In the genomic region with DNA sequence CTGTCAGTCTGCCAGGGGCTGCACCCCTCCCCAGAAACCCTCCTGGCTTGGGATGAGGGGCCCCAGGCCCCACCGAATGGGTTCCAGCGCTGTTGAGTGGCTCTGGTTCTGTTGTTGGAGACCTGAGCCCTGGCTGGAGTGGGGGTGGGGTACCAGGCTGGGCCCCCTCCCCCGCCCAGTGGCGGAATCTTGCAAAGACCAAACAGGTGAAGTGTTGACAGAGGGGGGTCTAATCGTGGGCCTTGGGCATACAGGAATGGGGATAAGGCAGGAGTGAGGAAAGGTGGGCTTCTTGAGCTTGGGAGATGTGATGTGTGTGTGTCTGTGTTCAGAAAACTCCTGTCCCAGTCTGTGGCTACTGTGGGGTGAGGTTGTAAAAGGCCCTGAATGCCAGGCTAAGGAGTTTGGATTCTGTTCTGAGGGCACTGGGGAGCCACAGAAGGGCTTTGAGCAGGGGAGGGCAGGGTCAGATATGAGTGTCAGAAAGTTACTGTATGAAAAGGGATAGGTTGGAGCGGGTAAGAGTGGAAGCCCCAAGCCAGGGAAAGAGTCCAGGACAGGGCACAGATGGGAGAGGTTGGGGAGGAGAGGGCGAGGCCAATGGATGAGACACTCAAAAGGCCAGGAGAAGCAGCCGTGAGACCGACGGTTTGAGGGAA, we compare ENCODE assay signal across 20 cellular contexts. TPM values are rescaled to one million over a fixed set of nuclear protein-coding genes. Genes with fewer than 3 reads are reported as not detected.
DNase-seq lines count a peak whose midpoint lies in the region; ATAC-seq and TF ChIP-seq lines count a peak whose summit lies in the region.
"Had no signal": no experiment of that assay in that cellular context is flagged by ENCODE, and none has a peak within 500 bp of the region (broad histone marks: within the 10 kb centered on the region; RNA-seq: fewer than 3 reads in every experiment).

TSS of gene HIPK4 (minus strand) at position 98 of the 659 bp plus-strand sequence. CDS start 279 bp downstream, outside the sequence.

- no peaks in the 10 kb centered on the region for H3K9me3 Mint-ChIP-seq in GM23338
- H3K9me3 Mint-ChIP-seq in activated T-helper 17 cell treated with anti-CD3 and anti-CD28 coated beads, Interleukin-2, amount 50 U/mL, for 72 hours, result no peaks in the 10 kb centered on the region
- H3K9me3 Mint-ChIP-seq in stimulated activated naive B cell treated with anti-CD40 and anti-IgM and Interleukin-4, amounts not matched to agents 10 μg/mL and 1 μg/mL and 100 μg/mL, for 72 hours, result no peaks in the 10 kb centered on the region
- H3K9me3 Mint-ChIP-seq in activated naive CD8-positive, alpha-beta T cell treated with anti-CD3 and anti-CD28 coated beads for 36 hours, result no peaks in the 10 kb centered on the region
- H3K9me3 Mint-ChIP-seq: CD4-positive, CD25-positive, alpha-beta regulatory T cell; CD8-positive, alpha-beta memory T cell; HFFc6 had no signal

- H3K27me3 Mint-ChIP-seq in GM23338 (ENCODE audit: insufficient read depth, low read depth, poor library complexity), result peaks cover 8% of the 10 kb centered on the region
- H3K27me3 Mint-ChIP-seq in activated T-helper 17 cell treated with anti-CD3 and anti-CD28 coated beads, Interleukin-2, amount 50 U/mL, for 72 hours, result no peaks in the 10 kb centered on the region
- H3K27me3 Mint-ChIP-seq in stimulated activated naive B cell treated with anti-CD40 and anti-IgM and Interleukin-4, amounts not matched to agents 10 μg/mL and 1 μg/mL and 100 μg/mL, for 72 hours, result peaks cover 12 to 17% of the 10 kb centered on the region in 2 donors
- H3K27me3 Mint-ChIP-seq in activated naive CD8-positive, alpha-beta T cell treated with anti-CD3 and anti-CD28 coated beads for 36 hours, result no peaks in the 10 kb centered on the region
- H3K27me3 Mint-ChIP-seq: CD4-positive, CD25-positive, alpha-beta regulatory T cell had no signal

- no peak within 1 kb of the TSS for H4K8ac ChIP-seq in mesenchymal stem cell (ENCODE audit: low read length)

- no peak within 1 kb of the TSS for H3K4me3 ChIP-seq in GM23338
- H3K4me3 ChIP-seq in mesenchymal stem cell (ENCODE audit: insufficient read depth in 1 of 2, low read depth in 1 of 2, low read length in 2 of 2), result no peak within 1 kb of the TSS
- no peak within 1 kb of the TSS for H3K4me3 ChIP-seq in aorta (ENCODE audit: low read length in 2 of 2)
- no peak within 1 kb of the TSS for H3K4me3 ChIP-seq in left ventricle myocardium inferior

- no peaks in the 10 kb centered on the region for H4K20me1 ChIP-seq in GM23338 (replicated peaks; ENCODE audit: insufficient read depth)

- no peak within 1 kb of the TSS for H2BK120ac ChIP-seq in mesenchymal stem cell (ENCODE audit: low read depth, low read length)

- H3K4me1 ChIP-seq in GM23338 (ENCODE audit: insufficient read depth) (no peaks in the 10 kb centered on the region; the same call in 1 of the 2 replicates), mesenchymal stem cell (ENCODE audit: control insufficient read depth, insufficient read depth, low read depth, low read length) (peaks cover 7% of the 10 kb centered on the region), aorta (ENCODE audit: control insufficient read depth in 1 of 2, insufficient read depth in 2 of 2, low read length in 2 of 2) (no peaks in the 10 kb centered on the region), left ventricle myocardium inferior (peaks cover 3% of the 10 kb centered on the region)
- H3K4me1 ChIP-seq: BE2C had no signal

- TF ChIP-seq CTCF in GM23338 (conservative IDR thresholded peaks at IDR 0.05; ENCODE audit: low read depth in 2 of 2), result no peak
- TF ChIP-seq CTCF in left ventricle myocardium inferior (IDR thresholded peaks at IDR 0.05; ENCODE audit: borderline replicate concordance), result no peak

- H3F3A ChIP-seq in GM23338 (replicated peaks; ENCODE audit: low read depth), result no peaks in the 10 kb centered on the region

- H3K9ac ChIP-seq in mesenchymal stem cell (ENCODE audit: low read length), result no peak within 1 kb of the TSS

- H3K27me3 ChIP-seq in GM23338 (ENCODE audit: insufficient read depth), result no peaks in the 10 kb centered on the region
- no peaks in the 10 kb centered on the region for H3K27me3 ChIP-seq in mesenchymal stem cell (ENCODE audit: control insufficient read depth in 1 of 2, insufficient read depth in 1 of 2, low read length in 2 of 2)
- H3K27me3 ChIP-seq in aorta (ENCODE audit: control insufficient read depth in 1 of 2, insufficient read depth in 2 of 2, low read length in 1 of 2), result no peaks in the 10 kb centered on the region
- H3K27me3 ChIP-seq in left ventricle myocardium inferior (ENCODE audit: low read depth), result no peaks in the 10 kb centered on the region

- H3K9me2 ChIP-seq in GM23338 (ENCODE audit: insufficient read depth), result no peaks in the 10 kb centered on the region

- no peak within 1 kb of the TSS for H3K27ac ChIP-seq in GM23338 (ENCODE audit: low read depth)
- no peak within 1 kb of the TSS for H3K27ac ChIP-seq in mesenchymal stem cell (ENCODE audit: low read length, poor library complexity, severe bottlenecking)
- H3K27ac ChIP-seq in aorta (ENCODE audit: low read depth in 1 of 2, low read length in 2 of 2), result no peak within 1 kb of the TSS
- no peak within 1 kb of the TSS for H3K27ac ChIP-seq in left ventricle myocardium inferior (replicated peaks)
- H3K27ac ChIP-seq: HL-60 had no signal

- H3K36me3 ChIP-seq in GM23338 (ENCODE audit: insufficient read depth), result no peaks in the 10 kb centered on the region
- H3K36me3 ChIP-seq in mesenchymal stem cell (ENCODE audit: control insufficient read depth in 1 of 2, insufficient read depth in 2 of 2, low read depth in 1 of 2, low read length in 2 of 2), result peaks cover 0 to 2% of the 10 kb centered on the region in 2 experiments
- no peaks in the 10 kb centered on the region for H3K36me3 ChIP-seq in aorta (ENCODE audit: control insufficient read depth in 1 of 2, insufficient read depth in 2 of 2, low read length in 1 of 2)
- H3K36me3 ChIP-seq in left ventricle myocardium inferior, result no peaks in the 10 kb centered on the region
- H3K36me3 ChIP-seq: BE2C had no signal

- H2BK5ac ChIP-seq in mesenchymal stem cell (ENCODE audit: low read depth, low read length, poor library complexity, severe bottlenecking), result no peak within 1 kb of the TSS

- no peak within 1 kb of the TSS for H3K4me3 Mint-ChIP-seq in GM23338
- H3K4me3 Mint-ChIP-seq in activated T-helper 17 cell treated with anti-CD3 and anti-CD28 coated beads, Interleukin-2, amount 50 U/mL, for 72 hours, result no peak within 1 kb of the TSS
- H3K4me3 Mint-ChIP-seq in stimulated activated naive B cell treated with anti-CD40 and anti-IgM and Interleukin-4, amounts not matched to agents 10 μg/mL and 1 μg/mL and 100 μg/mL, for 72 hours, result no peak within 1 kb of the TSS
- H3K4me3 Mint-ChIP-seq in activated naive CD8-positive, alpha-beta T cell treated with anti-CD3 and anti-CD28 coated beads for 36 hours, result no peak within 1 kb of the TSS
- H3K4me3 Mint-ChIP-seq: CD8-positive, alpha-beta memory T cell; HFFc6 had no signal

- intact Hi-C loops in aorta (cut with DNase I) (no loop called here), left ventricle myocardium inferior (cut with micrococcal nuclease) (no loop called here)

- no peak within 1 kb of the TSS for H2BK12ac ChIP-seq in mesenchymal stem cell (ENCODE audit: low read length in 2 of 2)

- H3K4ac ChIP-seq in mesenchymal stem cell (ENCODE audit: low read depth in 1 of 2, low read length in 2 of 2), result no peak within 1 kb of the TSS

- no peaks in the 10 kb centered on the region for H3K36me3 Mint-ChIP-seq in GM23338 (ENCODE audit: low read depth)
- no peaks in the 10 kb centered on the region for H3K36me3 Mint-ChIP-seq in activated T-helper 17 cell treated with anti-CD3 and anti-CD28 coated beads, Interleukin-2, amount 50 U/mL, for 72 hours (ENCODE audit: low read depth)
- H3K36me3 Mint-ChIP-seq in stimulated activated naive B cell treated with anti-CD40 and anti-IgM and Interleukin-4, amounts not matched to agents 10 μg/mL and 1 μg/mL and 100 μg/mL, for 72 hours, result peaks cover 0 to 1% of the 10 kb centered on the region in 2 donors
- no peaks in the 10 kb centered on the region for H3K36me3 Mint-ChIP-seq in activated naive CD8-positive, alpha-beta T cell treated with anti-CD3 and anti-CD28 coated beads for 36 hours
- H3K36me3 Mint-ChIP-seq: CD4-positive, CD25-positive, alpha-beta regulatory T cell; CD8-positive, alpha-beta memory T cell had no signal

- peak within 1 kb of the TSS; percentile 35 for H4K91ac ChIP-seq in mesenchymal stem cell (ENCODE audit: low read length)

- peak; percentile 41 for DNase-seq in GM23338 (ENCODE audit: low spot score)
- no peak for DNase-seq in mesenchymal stem cell
- DNase-seq in stimulated activated naive B cell treated with anti-CD40 and anti-IgM and Interleukin-4, amounts not matched to agents 10 μg/mL and 1 μg/mL and 100 μg/mL, for 72 hours, result no peak
- no peak for DNase-seq in stimulated activated CD4-positive, alpha-beta T cell treated with anti-CD3 and anti-CD28 coated beads, Interleukin-15, amount 100 ng/mL, for 24 hours
- DNase-seq in aorta, result no peak
- DNase-seq in activated naive CD8-positive, alpha-beta T cell treated with anti-CD3 and anti-CD28 coated beads for 36 hours, result no peak
- DNase-seq in left ventricle myocardium inferior, result no peak
- DNase-seq: ACHN; BE2C; C1 segment of cervical spinal cord; CD4-positive, CD25-positive, alpha-beta regulatory T cell; CD8-positive, alpha-beta memory T cell; COR-L47; HCEC 1CT; HFFc6 had no signal

- H3K14ac ChIP-seq in mesenchymal stem cell (ENCODE audit: low read length in 2 of 2), result no peak within 1 kb of the TSS

- no peaks in the 10 kb centered on the region for H3K79me2 ChIP-seq in GM23338 (replicated peaks; ENCODE audit: insufficient read depth)

- H3K18ac ChIP-seq in mesenchymal stem cell (ENCODE audit: low read depth in 1 of 2, low read length in 2 of 2), result no peak within 1 kb of the TSS

- peaks cover 12% of the 10 kb centered on the region for H3K4me1 Mint-ChIP-seq in GM23338
- peaks cover 4% of the 10 kb centered on the region for H3K4me1 Mint-ChIP-seq in activated T-helper 17 cell treated with anti-CD3 and anti-CD28 coated beads, Interleukin-2, amount 50 U/mL, for 72 hours
- no peaks in the 10 kb centered on the region for H3K4me1 Mint-ChIP-seq in stimulated activated naive B cell treated with anti-CD40 and anti-IgM and Interleukin-4, amounts not matched to agents 10 μg/mL and 1 μg/mL and 100 μg/mL, for 72 hours
- no peaks in the 10 kb centered on the region for H3K4me1 Mint-ChIP-seq in activated naive CD8-positive, alpha-beta T cell treated with anti-CD3 and anti-CD28 coated beads for 36 hours
- H3K4me1 Mint-ChIP-seq: CD4-positive, CD25-positive, alpha-beta regulatory T cell; CD8-positive, alpha-beta memory T cell had no signal

- ATAC-seq in GM23338, result no peak
- ATAC-seq in activated T-helper 17 cell treated with anti-CD3 and anti-CD28 coated beads, Interleukin-2, amount 50 U/mL, for 72 hours (replicated peaks), result no peak
- ATAC-seq in stimulated activated naive B cell treated with anti-CD40 and anti-IgM and Interleukin-4, amounts not matched to agents 10 μg/mL and 1 μg/mL and 100 μg/mL, for 72 hours (replicated peaks), result no peak
- no peak for ATAC-seq in aorta (ENCODE audit: low FRiP score)

- no peaks in the 10 kb centered on the region for H3K9me3 ChIP-seq in mesenchymal stem cell (ENCODE audit: control insufficient read depth, low read length)
- H3K9me3 ChIP-seq in aorta (ENCODE audit: control insufficient read depth, low read length), result no peaks in the 10 kb centered on the region
- H3K9me3 ChIP-seq in left ventricle myocardium inferior (replicated peaks), result no peaks in the 10 kb centered on the region
- H3K9me3 ChIP-seq: BE2C had no signal

- H2AFZ ChIP-seq in GM23338 (no peak within 1 kb of the TSS), mesenchymal stem cell (ENCODE audit: low read depth, low read length) (no peak within 1 kb of the TSS)

- H3K79me1 ChIP-seq in mesenchymal stem cell (replicated peaks; ENCODE audit: low read length, poor library complexity, severe bottlenecking), result no peaks in the 10 kb centered on the region

- H2AK5ac ChIP-seq in mesenchymal stem cell (ENCODE audit: low read length, severe bottlenecking), result no peak within 1 kb of the TSS

- H3K4me2 ChIP-seq in GM23338 (no peak within 1 kb of the TSS), mesenchymal stem cell (ENCODE audit: low read length, poor library complexity, severe bottlenecking) (no peak within 1 kb of the TSS)

- 89% methylated on average over 10 of the region's 10 CpGs for WGBS in mesenchymal stem cell
- 79 to 85% methylated on average over 10 of the region's 10 CpGs for WGBS in aorta, 2 donors

- no peak within 1 kb of the TSS for H2BK15ac ChIP-seq in mesenchymal stem cell (ENCODE audit: low read depth, poor library complexity, severe bottlenecking)

- no peak within 1 kb of the TSS for H3K23ac ChIP-seq in mesenchymal stem cell (ENCODE audit: low read length in 2 of 2)

- H3K27ac Mint-ChIP-seq in GM23338, result no peak within 1 kb of the TSS
- peak within 1 kb of the TSS; percentile 56 for H3K27ac Mint-ChIP-seq in activated T-helper 17 cell treated with anti-CD3 and anti-CD28 coated beads, Interleukin-2, amount 50 U/mL, for 72 hours
- H3K27ac Mint-ChIP-seq in stimulated activated naive B cell treated with anti-CD40 and anti-IgM and Interleukin-4, amounts not matched to agents 10 μg/mL and 1 μg/mL and 100 μg/mL, for 72 hours, result peak within 1 kb of the TSS; percentile 70
- H3K27ac Mint-ChIP-seq in activated naive CD8-positive, alpha-beta T cell treated with anti-CD3 and anti-CD28 coated beads for 36 hours, result no peak within 1 kb of the TSS
- H3K27ac Mint-ChIP-seq: CD4-positive, CD25-positive, alpha-beta regulatory T cell; HFFc6 had no signal

RNA-seq across cellular contexts. Expression of gene HIPK4, which starts in this region (rescaled TPM):
- 0.52 TPM in 1 of 2 replicates, not detected in the other for total RNA-seq in GM23338 (2014; rRNA removed; shearing (Covaris generic))
- polyA plus RNA-seq in GM23338 (2016; fragmentation: Nextera tagmentation; extraction: Ambion mirVana) (0.21 and 0.37 TPM in 2 replicates), aorta (under 1 TPM in 1 of 2 donors, not detected in 1; 0.51 TPM)
- total RNA-seq in activated T-helper 17 cell treated with anti-CD3 and anti-CD28 coated beads, Interleukin-2, amount 50 U/mL, for 72 hours, result not detected
- 0.29 TPM for polyA plus RNA-seq in mesenchymal stem cell (2013, experiment 1 of 2)
- 0.25 TPM for polyA plus RNA-seq in mesenchymal stem cell (2013, experiment 2 of 2)
- total RNA-seq in aorta (under 1 TPM; 0.21 to 0.23 TPM), left ventricle myocardium inferior (not detected)
- total RNA-seq in activated naive CD8-positive, alpha-beta T cell treated with anti-CD3 and anti-CD28 coated beads for 36 hours, result not detected
- total RNA-seq: A172; CD4-positive, CD25-positive, alpha-beta regulatory T cell; CD8-positive, alpha-beta memory T cell; H4; HT1080 had no signal
- polyA plus RNA-seq: CD4-positive, CD25-positive, alpha-beta regulatory T cell; CD8-positive, alpha-beta memory T cell had no signal

Comparison
In these comparisons a context has a peak if more than half of its experiments do, and no peak if none do; other contexts are left out.
1. Peak in DNase-seq in GM23338; RNA of the gene not detected or under 1 TPM.
2. H3K27ac Mint-ChIP-seq: peak in activated T-helper 17 cell treated with anti-CD3 and anti-CD28 coated beads, Interleukin-2, amount 50 U/mL, for 72 hours (single experiment) and stimulated activated naive B cell treated with anti-CD40 and anti-IgM and Interleukin-4, amounts not matched to agents 10 μg/mL and 1 μg/mL and 100 μg/mL, for 72 hours (single experiment); none in GM23338 (single experiment) and activated naive CD8-positive, alpha-beta T cell treated with anti-CD3 and anti-CD28 coated beads for 36 hours (single experiment).